ENCODE assay signal across 14 cellular contexts in genomic region chr4:134328741-134329140, GRCh38.
"Had no signal": no experiment of that assay in that cellular context is flagged by ENCODE, and none has a peak within 500 bp of the region (broad histone marks: within the 10 kb centered on the region; RNA-seq: fewer than 3 reads in every experiment).

No MANE protein-coding gene starts in this region.

- H3K36me3 ChIP-seq: adrenal gland, neutrophil, stomach, thoracic aorta had no signal

- H3K4me3 Mint-ChIP-seq: activated CD4-positive, alpha-beta T cell treated with anti-CD3 and anti-CD28 coated beads, Interleukin-2, amount 10 ng/mL, durations not matched to agents 7 days and 5 days; activated naive CD4-positive, alpha-beta T cell treated with anti-CD3 and anti-CD28 coated beads, Interleukin-2, amount 10 ng/mL, durations not matched to agents 7 days and 5 days; activated T-helper 17 cell treated with anti-CD3 and anti-CD28 coated beads, Interleukin-2, amount 50 U/mL, for 72 hours; central memory CD8-positive, alpha-beta T cell; effector memory CD8-positive, alpha-beta T cell had no signal

- H3K4me1 Mint-ChIP-seq: activated CD4-positive, alpha-beta T cell treated with anti-CD3 and anti-CD28 coated beads, Interleukin-2, amount 10 ng/mL, durations not matched to agents 7 days and 5 days; activated naive CD4-positive, alpha-beta T cell treated with anti-CD3 and anti-CD28 coated beads, Interleukin-2, amount 10 ng/mL, durations not matched to agents 7 days and 5 days; activated T-helper 17 cell treated with anti-CD3 and anti-CD28 coated beads, Interleukin-2, amount 50 U/mL, for 72 hours; central memory CD8-positive, alpha-beta T cell had no signal

- H3K27ac ChIP-seq: adrenal gland, body of pancreas, neutrophil, skin epidermis, stomach, thoracic aorta had no signal

- H3K4me3 ChIP-seq: adrenal gland, body of pancreas, skin epidermis, stomach, thoracic aorta had no signal

- H3K4me1 ChIP-seq: adrenal gland, body of pancreas, stomach had no signal

- ATAC-seq: activated T-helper 17 cell treated with anti-CD3 and anti-CD28 coated beads, Interleukin-2, amount 50 U/mL, for 72 hours; body of pancreas; effector memory CD8-positive, alpha-beta T cell had no signal

- DNase-seq: activated CD4-positive, alpha-beta T cell treated with anti-CD3 and anti-CD28 coated beads, Interleukin-2, amount 10 ng/mL, durations not matched to agents 7 days and 5 days; activated CD4-positive, CD25-positive, alpha-beta regulatory T cell; activated CD8-positive, alpha-beta memory T cell treated with anti-CD3 and anti-CD28 coated beads for 24 hours; activated naive CD4-positive, alpha-beta T cell treated with anti-CD3 and anti-CD28 coated beads, Interleukin-2, amount 10 ng/mL, durations not matched to agents 7 days and 5 days; adrenal gland; body of pancreas; effector memory CD8-positive, alpha-beta T cell; midbrain; stomach had no signal

- H3K27me3 Mint-ChIP-seq: activated CD4-positive, alpha-beta T cell treated with anti-CD3 and anti-CD28 coated beads, Interleukin-2, amount 10 ng/mL, durations not matched to agents 7 days and 5 days; activated naive CD4-positive, alpha-beta T cell treated with anti-CD3 and anti-CD28 coated beads, Interleukin-2, amount 10 ng/mL, durations not matched to agents 7 days and 5 days; activated T-helper 17 cell treated with anti-CD3 and anti-CD28 coated beads, Interleukin-2, amount 50 U/mL, for 72 hours; central memory CD8-positive, alpha-beta T cell; effector memory CD8-positive, alpha-beta T cell had no signal

- H3K27me3 ChIP-seq: adrenal gland, body of pancreas, neutrophil, stomach had no signal

- H3K27ac Mint-ChIP-seq: activated CD4-positive, alpha-beta T cell treated with anti-CD3 and anti-CD28 coated beads, Interleukin-2, amount 10 ng/mL, durations not matched to agents 7 days and 5 days; activated naive CD4-positive, alpha-beta T cell treated with anti-CD3 and anti-CD28 coated beads, Interleukin-2, amount 10 ng/mL, durations not matched to agents 7 days and 5 days; activated T-helper 17 cell treated with anti-CD3 and anti-CD28 coated beads, Interleukin-2, amount 50 U/mL, for 72 hours; effector memory CD8-positive, alpha-beta T cell had no signal

- H3K36me3 Mint-ChIP-seq: activated naive CD4-positive, alpha-beta T cell treated with anti-CD3 and anti-CD28 coated beads, Interleukin-2, amount 10 ng/mL, durations not matched to agents 7 days and 5 days had no signal
